Comparison of ENCODE assay signal across 18 cellular contexts in genomic region chr4:85776579-85776978, GRCh38.
DNase-seq lines count a peak whose midpoint lies in the region; ATAC-seq and TF ChIP-seq lines count a peak whose summit lies in the region.
"Had no signal": no experiment of that assay in that cellular context is flagged by ENCODE, and none has a peak within 500 bp of the region (broad histone marks: within the 10 kb centered on the region; RNA-seq: fewer than 3 reads in every experiment).

No MANE protein-coding gene starts in this region.

- H3K9me3 ChIP-seq in left ventricle myocardium inferior (replicated peaks): no peaks in the 10 kb centered on the region
- H3K9me3 ChIP-seq in right atrium auricular region: no peaks in the 10 kb centered on the region
- no peaks in the 10 kb centered on the region for H3K9me3 ChIP-seq in prostate gland
- H3K9me3 ChIP-seq: heart left ventricle, thyroid gland had no signal

- no peak for DNase-seq in left ventricle myocardium inferior
- no peak for DNase-seq in right atrium auricular region (ENCODE audit: low spot score)
- peak; percentile 71 for DNase-seq in RWPE1 (ENCODE audit: low spot score)
- peak; percentile 55 to 63 for DNase-seq in foreskin fibroblast
- DNase-seq in NCI-H2107 treated with DMSO at 0.1 percent for 48 hours (lab: John Stamatoyannopoulos, UW; ENCODE audit: unreplicated experiment): no peak
- DNase-seq in prostate gland (ENCODE audit: low spot score): no peak
- DNase-seq in CD14-positive monocyte (ENCODE audit: low spot score): no peak
- DNase-seq: activated B cell treated with CpG ODN at 0.5 μM for 24 hours; effector CD8-positive, alpha-beta T cell; GOT3; heart left ventricle; NCI-H1694; NCI-H748 treated with DMSO at 0.1 percent for 48 hours; stimulated activated CD4-positive, alpha-beta T cell treated with anti-CD3 and anti-CD28 coated beads, Interleukin-12 subunit alpha, Interleukin-12 subunit beta, amount 100 ng/mL, for 4 hours; thyroid gland had no signal

- no peaks in the 10 kb centered on the region for H3K36me3 ChIP-seq in left ventricle myocardium inferior
- H3K36me3 ChIP-seq in right atrium auricular region: no peaks in the 10 kb centered on the region
- H3K36me3 ChIP-seq in prostate gland: no peaks in the 10 kb centered on the region
- H3K36me3 ChIP-seq: heart left ventricle, thyroid gland had no signal

- peaks cover 0 to 2% (median 0%) of the 10 kb centered on the region in 7 donors for H3K9me3 Mint-ChIP-seq in CD14-positive monocyte

- H3K27me3 ChIP-seq in left ventricle myocardium inferior (ENCODE audit: low read depth): no peaks in the 10 kb centered on the region
- H3K27me3 ChIP-seq in right atrium auricular region: no peaks in the 10 kb centered on the region
- H3K27me3 ChIP-seq in prostate gland (replicated peaks; ENCODE audit: insufficient read depth): no peaks in the 10 kb centered on the region
- H3K27me3 ChIP-seq: heart left ventricle, thyroid gland had no signal

- H3K4me3 Mint-ChIP-seq in CD14-positive monocyte: no peak overlapping the region
- H3K4me3 Mint-ChIP-seq: activated B cell treated with CpG ODN at 0.5 μM for 24 hours had no signal

- peaks cover 10% of the 10 kb centered on the region for H3K4me1 Mint-ChIP-seq in CD14-positive monocyte

- TF ChIP-seq CTCF in left ventricle myocardium inferior (IDR thresholded peaks at IDR 0.05; ENCODE audit: borderline replicate concordance) (no peak), right atrium auricular region (IDR thresholded peaks at IDR 0.05) (no peak), RWPE1 (conservative IDR thresholded peaks at IDR 0.05; ENCODE audit: low read depth) (no peak), foreskin fibroblast (IDR thresholded peaks at IDR 0.05; ENCODE audit: low read depth, low read length) (no peak), prostate gland (IDR thresholded peaks at IDR 0.05) (no peak), CD14-positive monocyte (IDR thresholded peaks at IDR 0.05) (no peak)

- H3K27ac ChIP-seq in left ventricle myocardium inferior (replicated peaks) (peak overlapping the region; percentile 18), right atrium auricular region (peak overlapping the region in 1 of 2 donors; percentile 24), RWPE1 (no peak overlapping the region), prostate gland (no peak overlapping the region)
- H3K27ac ChIP-seq: SK-N-MC, thyroid gland had no signal

- CTCF ChIA-PET in RWPE1 (lab: Yijun Ruan, JAX): no interaction called here

- H3K36me3 Mint-ChIP-seq in CD14-positive monocyte: peaks cover 0 to 4% of the 10 kb centered on the region in 2 donors

- ATAC-seq in GM19467 (IDR thresholded peaks at IDR 0.05; ENCODE audit: unreplicated experiment): no peak
- ATAC-seq: heart left ventricle, K562 had no signal

- no peak overlapping the region for H3K27ac Mint-ChIP-seq in CD14-positive monocyte
- H3K27ac Mint-ChIP-seq: activated B cell treated with CpG ODN at 0.5 μM for 24 hours had no signal

- 92% methylated on average over 1 of the region's 1 CpG for WGBS in prostate gland

- H3K4me3 ChIP-seq in left ventricle myocardium inferior: no peak overlapping the region
- no peak overlapping the region for H3K4me3 ChIP-seq in right atrium auricular region
- H3K4me3 ChIP-seq in foreskin fibroblast (ENCODE audit: low read depth in 1 of 2, low read length in 2 of 2): no peak overlapping the region
- H3K4me3 ChIP-seq in prostate gland: no peak overlapping the region
- H3K4me3 ChIP-seq: heart left ventricle, K562, SK-N-MC, thyroid gland had no signal

- intact Hi-C loops in left ventricle myocardium inferior (cut with micrococcal nuclease): no loop called here
- intact Hi-C loops in prostate gland (cut with DNase I): no loop called here
- intact Hi-C loops in CD14-positive monocyte (cut with micrococcal nuclease): no loop called here

- H3K27me3 Mint-ChIP-seq in CD14-positive monocyte (ENCODE audit: low read depth in 3 of 3): no peaks in the 10 kb centered on the region
- H3K27me3 Mint-ChIP-seq: activated B cell treated with CpG ODN at 0.5 μM for 24 hours had no signal

- no peak for TF ChIP-seq POLR2A in prostate gland (IDR thresholded peaks at IDR 0.05)

- H3K4me1 ChIP-seq in left ventricle myocardium inferior (peaks cover 47% of the 10 kb centered on the region), right atrium auricular region (peaks cover 0 to 35% of the 10 kb centered on the region in 2 donors), prostate gland (replicated peaks) (no peaks in the 10 kb centered on the region)
- H3K4me1 ChIP-seq: thyroid gland had no signal

- POLR2A ChIA-PET in RWPE1 (lab: Yijun Ruan, JAX; ENCODE audit: low non-redundant PET): no interaction called here

Comparison
In these comparisons a context has a peak if more than half of its experiments do, and no peak if none do; other contexts are left out.
1. DNase-seq: peak in RWPE1 (single experiment) and foreskin fibroblast (2 of 2); none in left ventricle myocardium inferior (single experiment), right atrium auricular region (single experiment), NCI-H2107 treated with DMSO at 0.1 percent for 48 hours (single experiment), prostate gland (single experiment) and CD14-positive monocyte (single experiment).